Comparison of ENCODE assay signal across 15 cellular contexts in the genomic region with DNA sequence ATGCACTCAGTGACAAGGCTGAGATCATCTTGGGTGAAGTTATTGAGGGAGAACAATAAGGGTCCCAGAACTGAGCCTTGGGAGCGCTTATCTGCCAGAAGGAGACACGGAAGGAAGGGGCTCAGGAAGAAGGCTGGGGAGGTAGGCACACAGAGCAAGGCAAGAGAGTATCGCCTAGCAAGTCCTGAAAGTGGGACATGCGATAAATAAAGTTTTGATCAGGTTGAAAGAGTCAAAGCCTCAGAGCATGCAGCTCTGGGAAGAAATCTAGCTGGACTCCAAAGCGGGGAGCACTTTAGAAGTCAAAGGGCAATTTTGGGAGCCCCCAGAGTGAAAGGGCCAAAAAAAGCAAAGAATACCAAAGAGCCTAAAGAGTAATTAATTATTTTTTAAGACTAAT.
"Had no signal": no experiment of that assay in that cellular context is flagged by ENCODE, and none has a peak within 500 bp of the region (broad histone marks: within the 10 kb centered on the region; RNA-seq: fewer than 3 reads in every experiment).

No MANE protein-coding gene starts in this region.

- H3K27ac ChIP-seq: right lobe of liver, upper lobe of right lung had no signal

- ATAC-seq: activated naive CD8-positive, alpha-beta T cell treated with anti-CD3 and anti-CD28 coated beads, Interleukin-2, amount 50 U/mL, for 24 hours; left lung; right lobe of liver; stimulated activated naive CD8-positive, alpha-beta T cell treated with anti-CD3 and anti-CD28 coated beads, Interleukin-15, Interleukin-2, amounts not matched to agents 100 U/mL and 50 U/mL, for 24 hours; upper lobe of right lung had no signal

- H3K27me3 ChIP-seq: left lung, right lobe of liver, upper lobe of right lung had no signal

- H3K4me1 ChIP-seq: left lung, right lobe of liver, upper lobe of right lung had no signal

- H3K4me1 Mint-ChIP-seq: activated naive CD8-positive, alpha-beta T cell treated with anti-CD3 and anti-CD28 coated beads, Interleukin-2, amount 50 U/mL, for 24 hours; nephron had no signal

- H3K9me3 Mint-ChIP-seq: activated naive CD8-positive, alpha-beta T cell treated with anti-CD3 and anti-CD28 coated beads, Interleukin-2, amount 50 U/mL, for 24 hours had no signal

- H3K4me3 Mint-ChIP-seq: activated naive CD8-positive, alpha-beta T cell treated with anti-CD3 and anti-CD28 coated beads, Interleukin-2, amount 50 U/mL, for 24 hours; endodermal cell; nephron had no signal

- H3K9me3 ChIP-seq: left lung, right lobe of liver, upper lobe of right lung had no signal

- H3K4me3 ChIP-seq: left lung, right lobe of liver, upper lobe of right lung had no signal

- H3K27ac Mint-ChIP-seq: activated naive CD8-positive, alpha-beta T cell treated with anti-CD3 and anti-CD28 coated beads, Interleukin-2, amount 50 U/mL, for 24 hours; endodermal cell; nephron had no signal

- H3K36me3 ChIP-seq: left lung, right lobe of liver, upper lobe of right lung had no signal

- DNase-seq: activated CD4-positive, CD25-positive, alpha-beta regulatory T cell treated with anti-CD3 and anti-CD28 coated beads, Interleukin-2, amount 50 U/mL, for 72 hours; activated naive CD4-positive, alpha-beta T cell treated with Interleukin-2 at 50 U/mL for 16 hours; activated naive CD8-positive, alpha-beta T cell treated with anti-CD3 and anti-CD28 coated beads, Interleukin-2, amount 50 U/mL, for 24 hours; aorta; endodermal cell; hippocampal formation; kidney; left lung; mesenchymal stem cell; right lobe of liver; stimulated activated naive CD8-positive, alpha-beta T cell treated with anti-CD3 and anti-CD28 coated beads, Interleukin-15, Interleukin-2, amounts not matched to agents 100 U/mL and 50 U/mL, for 24 hours; T-helper 1 cell; T1000; upper lobe of right lung had no signal
